In the genomic region with DNA sequence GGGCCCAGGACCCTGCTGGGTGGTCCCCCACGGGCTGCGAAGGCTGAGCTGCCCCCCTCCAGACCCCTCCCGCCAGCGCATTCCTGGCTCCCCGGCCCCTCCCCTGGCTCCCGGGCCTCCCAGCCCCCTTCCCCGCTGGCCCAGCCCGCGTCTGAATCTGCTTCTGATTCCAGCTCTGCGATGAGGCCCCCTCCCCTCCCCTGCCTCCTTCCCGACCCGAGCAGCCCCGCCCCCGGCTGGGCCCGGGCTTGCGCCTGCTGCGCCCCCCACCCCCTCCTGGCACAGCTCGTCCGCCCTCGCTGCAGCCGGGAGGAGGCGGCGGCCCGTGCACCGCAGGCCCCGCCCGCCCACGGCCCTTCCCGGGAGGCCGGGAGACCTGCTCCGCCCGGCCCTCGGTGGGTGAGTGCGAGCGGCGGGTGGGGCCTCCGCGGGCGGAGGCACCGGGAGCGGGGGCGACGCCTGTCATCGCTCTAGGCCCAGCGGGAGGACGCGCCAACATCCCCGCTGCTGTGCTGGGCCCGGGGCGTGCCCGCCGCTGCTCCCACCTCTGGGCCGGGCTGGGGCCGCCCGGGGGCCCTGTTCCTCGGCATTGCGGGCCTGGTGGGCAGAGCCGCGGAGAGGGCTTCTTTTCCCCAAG, we compare ENCODE assay signal across 9 cellular contexts. TPM values are rescaled to one million over a fixed set of nuclear protein-coding genes. Genes with fewer than 3 reads are reported as not detected.
A peak's percentile ranks its signal among the peaks of the same experiment; 100 is the strongest.
DNase-seq lines count a peak whose midpoint lies in the region; ATAC-seq, FAIRE-seq and TF ChIP-seq lines count a peak whose summit lies in the region.
"Had no signal": no experiment of that assay in that cellular context is flagged by ENCODE, and none has a peak within 500 bp of the region (broad histone marks: within the 10 kb centered on the region; RNA-seq: fewer than 3 reads in every experiment).

NTN3 (plus strand) TSS at position 282 of the 637 bp plus-strand sequence. CDS start 405 bp downstream, outside the sequence.

- H3K9me3 Mint-ChIP-seq in naive B cell: no peaks in the 10 kb centered on the region

- H3K79me2 ChIP-seq in K562 (ENCODE audit: control insufficient read depth, insufficient read depth, low read length): peaks cover 22% of the 10 kb centered on the region

- peak within 1 kb of the TSS in 1 of 2 experiments; percentile 98; a peak in 3 of 4 replicates for H3K9ac ChIP-seq in K562 (ENCODE audit: insufficient read depth in 1 of 2, low read depth in 2 of 2, low read length in 2 of 2)

- POLR2A ChIA-PET in K562 (lab: Yijun Ruan, JAX): no interaction called here

- H3K4me1 ChIP-seq in K562 (replicated peaks in 1 of 2; ENCODE audit: control insufficient read depth in 2 of 2, insufficient read depth in 2 of 2, low read length in 2 of 2) (peaks cover 10 to 92% of the 10 kb centered on the region in 2 experiments), spleen (peaks cover 20 to 88% (median 75%) of the 10 kb centered on the region in 6 donors)

- no peak within 1 kb of the TSS for H2AFZ ChIP-seq in K562 (ENCODE audit: low read depth, low read length)

- CTCF ChIA-PET in K562 (lab: Yijun Ruan, JAX; ENCODE audit: low intra/inter-chr PET ratio): no interaction called here

- H3K27me3 Mint-ChIP-seq in naive B cell: peaks cover 6 to 28% (median 28%) of the 10 kb centered on the region in 3 donors

- WGBS in K562 (ENCODE audit: insufficient coverage, low coverage, missing lambda C conversion rate): under 1% methylated on average over 15 of the region's 59 CpGs
- 1 to 3% (median 2%) methylated on average over 11 to 59 of the region's 59 CpGs for WGBS in spleen, 5 donors

- H3K27ac ChIP-seq in K562 (ENCODE audit: extremely low read depth, low read depth, low read length) (no peak within 1 kb of the TSS), spleen (no peak within 1 kb of the TSS)
- H3K27ac ChIP-seq: pancreas had no signal

- BruUV-seq in K562 (replicated peaks; lab: Mats Ljungman, UMichigan): no TSS peak

- TF ChIP-seq CTCF in K562 (IDR thresholded peaks at IDR 0.05 in 2 of 3, conservative IDR thresholded peaks at IDR 0.05 in 1 of 3; ENCODE audit: insufficient read depth in 2 of 3, low read depth in 1 of 3, low read length in 3 of 3) (no peak), spleen (IDR thresholded peaks at IDR 0.05 in 8 of 11, conservative IDR thresholded peaks at IDR 0.05 in 3 of 11) (no peak)

- H3K36me3 Mint-ChIP-seq in naive B cell: no peaks in the 10 kb centered on the region

- no peaks in the 10 kb centered on the region; the same call in 1 of the 2 replicates for H4K20me1 ChIP-seq in K562 (replicated peaks; ENCODE audit: control insufficient read depth, insufficient read depth, low read length)

- no peak for TF ChIP-seq RAD21 in K562 (CRISPR knock-in tag; conservative IDR thresholded peaks at IDR 0.05 in 1 of 2, IDR thresholded peaks at IDR 0.05 in 1 of 2)

- no peak for TF ChIP-seq EP300 in K562 (IDR thresholded peaks at IDR 0.05; ENCODE audit: low read length)

- H3K9me3 ChIP-seq in K562 (replicated peaks; ENCODE audit: control insufficient read depth, insufficient read depth, low read depth, low read length) (no peaks in the 10 kb centered on the region), spleen (no peaks in the 10 kb centered on the region)
- H3K9me3 ChIP-seq: pancreas had no signal

- H3K4me3 ChIP-seq in K562 (no peak within 1 kb of the TSS; the same call in 1 of the 2 replicates), spleen (peak within 1 kb of the TSS in 4 of 8 donors; percentile 10 to 55 (median 20))

- H3K4me3 Mint-ChIP-seq in naive B cell: peak within 1 kb of the TSS in 7 of 8 donors; percentile 1 to 82 (median 44)

- no peak within 1 kb of the TSS for H3K4me2 ChIP-seq in K562 (ENCODE audit: insufficient read depth, low read length)

- no peaks in the 10 kb centered on the region for H3K36me3 ChIP-seq in K562 (ENCODE audit: control insufficient read depth, insufficient read depth, low read length)
- no peaks in the 10 kb centered on the region for H3K36me3 ChIP-seq in spleen
- H3K36me3 ChIP-seq: pancreas had no signal

- no peaks in the 10 kb centered on the region for H3K9me1 ChIP-seq in K562 (ENCODE audit: control insufficient read depth, insufficient read depth, low read length)

- DNase-seq in DMS 273 (lab: John Stamatoyannopoulos, UW; ENCODE audit: unreplicated experiment): peak; percentile 97
- DNase-seq in NCI-H146 treated with DMSO at 0.1 percent for 48 hours (lab: John Stamatoyannopoulos, UW; ENCODE audit: unreplicated experiment): peak; percentile 59
- peak; percentile 47 to 85 (median 74) for DNase-seq in K562 (ENCODE audit: extremely low read depth in 1 of 4, low spot score in 3 of 4)
- no peak for DNase-seq in naive B cell
- DNase-seq in SHP77 (lab: John Stamatoyannopoulos, UW): no peak
- no peak for DNase-seq in spleen
- no peak for DNase-seq in GM19238 (ENCODE audit: insufficient read length, low spot score)

- TF ChIP-seq POLR2A in K562 (conservative IDR thresholded peaks at IDR 0.05): no peak
- TF ChIP-seq POLR2A in spleen (IDR thresholded peaks at IDR 0.05): no peak

- peaks cover 26 to 39% (median 30%) of the 10 kb centered on the region in 3 donors for H3K4me1 Mint-ChIP-seq in naive B cell

- H3K27ac Mint-ChIP-seq in naive B cell: peak within 1 kb of the TSS in 2 of 6 donors; percentile 26 to 62

- intact Hi-C loops in K562 (cut with micrococcal nuclease): no loop called here
- intact Hi-C loops in spleen (cut with DNase I; ENCODE audit: low total_unique reads): no loop called here

- peak; percentile 13 for ATAC-seq in K562
- no peak for ATAC-seq in naive B cell (ENCODE audit: low read depth in 2 of 2)
- no peak for ATAC-seq in GM18867 (IDR thresholded peaks at IDR 0.05; ENCODE audit: unreplicated experiment)
- ATAC-seq: pancreas had no signal

- no peak for FAIRE-seq in K562 (lab: Jason Lieb, UNC)
- FAIRE-seq: pancreas had no signal

- in situ Hi-C loops in K562 (cut with MboI): no loop called here

- no peaks in the 10 kb centered on the region for H3K27me3 ChIP-seq in K562 (ENCODE audit: control insufficient read depth in 2 of 2, insufficient read depth in 2 of 2, low read length in 2 of 2)
- H3K27me3 ChIP-seq in spleen (replicated peaks in 1 of 7): peaks cover 0 to 83% (median 65%) of the 10 kb centered on the region in 7 donors

TF ChIP-seq in K562, 482 proteins besides CTCF, POLR2A, EP300 and RAD21 (continues in another document):
- TF ChIP-seq, protein P1, sequence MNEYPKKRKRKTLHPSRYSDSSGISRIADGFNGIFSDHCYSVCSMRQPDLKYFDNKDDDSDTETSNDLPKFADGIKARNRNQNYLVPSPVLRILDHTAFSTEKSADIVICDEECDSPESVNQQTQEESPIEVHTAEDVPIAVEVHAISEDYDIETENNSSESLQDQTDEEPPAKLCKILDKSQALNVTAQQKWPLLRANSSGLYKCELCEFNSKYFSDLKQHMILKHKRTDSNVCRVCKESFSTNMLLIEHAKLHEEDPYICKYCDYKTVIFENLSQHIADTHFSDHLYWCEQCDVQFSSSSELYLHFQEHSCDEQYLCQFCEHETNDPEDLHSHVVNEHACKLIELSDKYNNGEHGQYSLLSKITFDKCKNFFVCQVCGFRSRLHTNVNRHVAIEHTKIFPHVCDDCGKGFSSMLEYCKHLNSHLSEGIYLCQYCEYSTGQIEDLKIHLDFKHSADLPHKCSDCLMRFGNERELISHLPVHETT (CRISPR knock-in tag; conservative IDR thresholded peaks at IDR 0.05 in 1 of 2, IDR thresholded peaks at IDR 0.05 in 1 of 2): peak in 1 of 2 experiments; percentile 48; a peak in 1 of 4 replicates
- TF ChIP-seq U2AF2 (optimal IDR thresholded peaks at IDR 0.05; ENCODE audit: low read depth, low read length) (no peak), CXXC5 (CRISPR knock-in tag; IDR thresholded peaks at IDR 0.05) (no peak), PPARD (CRISPR knock-in tag; IDR thresholded peaks at IDR 0.05) (no peak), NR2F6 (CRISPR knock-in tag; IDR thresholded peaks at IDR 0.05) (no peak), FOXM1 (IDR thresholded peaks at IDR 0.05; ENCODE audit: low read depth) (no peak), FOXM1 (CRISPR knock-in tag; IDR thresholded peaks at IDR 0.05; ENCODE audit: low read depth) (no peak), SAFB (IDR thresholded peaks at IDR 0.05; ENCODE audit: borderline replicate concordance, low read depth, low read length) (0 out of 2 replicates have a peak, but pooled peaks have one; percentile 25), RFX1 (IDR thresholded peaks at IDR 0.05) (no peak), VEZF1 (CRISPR knock-in tag; IDR thresholded peaks at IDR 0.05) (peak; percentile 58)

RNA-seq across cellular contexts. Expression of gene NTN3, which starts in this region (rescaled TPM):
- 0.42 TPM in 1 of 2 replicates, not detected in the other for total RNA-seq in K562 (2011; cell fraction: chromatin; rRNA removed; ENCODE audit: low replicate concordance)
- 0.13 and 0.17 TPM in 2 replicates for total RNA-seq in K562 (2011; cell fraction: nucleolus; rRNA removed)
- total RNA-seq in K562 (2011; cell fraction: nucleoplasm; rRNA removed): not detected in 2 replicates
- total RNA-seq in K562 (2014; rRNA removed): not detected in 2 replicates
- total RNA-seq in K562 (2014; rRNA removed; fragmentation: Illumina TruSeq; extraction: Trizol): not detected in 2 replicates
- total RNA-seq in K562 (2015; rRNA removed; fragmentation: Illumina TruSeq; extraction: Trizol): not detected in 2 replicates
- total RNA-seq in K562 (2021): not detected in 2 replicates
- polyA plus RNA-seq in K562 (2011; rRNA removed): not detected in 2 replicates
- polyA plus RNA-seq in K562 (2011; cell fraction: cytosol; rRNA removed): not detected in 2 replicates
- not detected in 2 replicates for polyA plus RNA-seq in K562 (2011; cell fraction: nucleus; rRNA removed)
- 0.07 and 0.08 TPM in 2 replicates for polyA plus RNA-seq in K562 (2012)
- not detected in 2 replicates for polyA plus RNA-seq in K562 (2014; fragmentation: Illumina TruSeq; extraction: Trizol)
- polyA plus RNA-seq in K562 (2014; fragmentation: Nextera tagmentation; extraction: Ambion mirVana): not detected
- not detected in 2 replicates for polyA plus RNA-seq in K562 (2014; rRNA removed)
- polyA minus RNA-seq in K562 (2011; rRNA and poly(A)+ RNA removed): not detected in 2 replicates
- polyA minus RNA-seq in K562 (2011; cell fraction: cytosol; rRNA and poly(A)+ RNA removed): not detected in 2 replicates
- not detected in 2 replicates for polyA minus RNA-seq in K562 (2011; cell fraction: nucleus; rRNA and poly(A)+ RNA removed)
- not detected for polyA plus RNA-seq in naive B cell (ENCODE audit: low read depth in 6 of 6)
- total RNA-seq in spleen: under 1 TPM in 3 of 7 donors, not detected in 4; 0.13 to 0.28 (median 0.23) TPM
- polyA plus RNA-seq in spleen: under 1 TPM in 2 of 3 donors, not detected in 1; 0.03 to 0.06 TPM

Comparison
In these comparisons a context has a peak if more than half of its experiments do, and no peak if none do; other contexts are left out.
1. Peak in DNase-seq and ATAC-seq in K562; RNA of the gene not detected or under 1 TPM.
2. DNase-seq: peak in DMS 273 (single experiment) and NCI-H146 treated with DMSO at 0.1 percent for 48 hours (single experiment); none in naive B cell (single experiment), SHP77 (0 of 2), spleen (single experiment) and GM19238 (single experiment).